8 cellular contexts compared by ENCODE assay signal in genomic region chr6:10404799-10405524, GRCh38. TPM values are rescaled to one million over a fixed set of nuclear protein-coding genes. Genes with fewer than 3 reads are reported as not detected.
DNase-seq lines count a peak whose midpoint lies in the region; FAIRE-seq and TF ChIP-seq lines count a peak whose summit lies in the region.

No MANE protein-coding gene starts in this region.

- H3K9me3 Mint-ChIP-seq in Caco-2 (ENCODE audit: unreplicated experiment): no peaks in the 10 kb centered on the region
- H3K9me3 Mint-ChIP-seq in nephron: peaks cover 7% of the 10 kb centered on the region

- TF ChIP-seq CTCF in Caco-2 (IDR thresholded peaks at IDR 0.05; ENCODE audit: insufficient read depth in 1 of 2, low read depth in 1 of 2, low read length in 1 of 2, severe bottlenecking in 1 of 2, unreplicated experiment in 1 of 2): no peak
- TF ChIP-seq CTCF in bronchial epithelial cell (IDR thresholded peaks at IDR 0.05; ENCODE audit: insufficient read depth, low read length, severe bottlenecking): no peak
- TF ChIP-seq CTCF in nephron (IDR thresholded peaks at IDR 0.05; ENCODE audit: unreplicated experiment in 3 of 3): no peak

- TSS peak; percentile 82 for BruUV-seq in Caco-2 (replicated peaks; lab: Mats Ljungman, UMichigan)

- CTCF ChIA-PET in Caco-2 (lab: Charles Lee): interaction anchor here (0.5 to 2.8 kb wide), 4 partner anchors 10 to 30 kb away, joined by 3 to 19 read pairs (median 4); partner anchors contain the start of gene TFAP2A

- peak overlapping the region; percentile 83 for H3K4me3 Mint-ChIP-seq in Caco-2 (ENCODE audit: unreplicated experiment)
- peak overlapping the region; percentile 91 to 92 (median 92) for H3K4me3 Mint-ChIP-seq in nephron

- peaks cover 25% of the 10 kb centered on the region for H3K4me1 Mint-ChIP-seq in Caco-2 (ENCODE audit: low read depth, unreplicated experiment)
- H3K4me1 Mint-ChIP-seq in nephron: peaks cover 9% of the 10 kb centered on the region

- intact Hi-C loops in Caco-2 (cut with micrococcal nuclease; ENCODE audit: unreplicated experiment): loop anchor here (5.0 to 10.0 kb wide), 4 partner anchors 53 to 860 kb away; no protein-coding TSS in a partner anchor

- H3K4me3 ChIP-seq in Caco-2 (ENCODE audit: low read depth, low read length) (peak overlapping the region; percentile 65), bronchial epithelial cell (ENCODE audit: low read depth, low read length) (peak overlapping the region; percentile 40)

- no peaks in the 10 kb centered on the region for H3K9me3 ChIP-seq in Caco-2

- peaks cover 22% of the 10 kb centered on the region for H3K4me1 ChIP-seq in Caco-2

- H3K27ac Mint-ChIP-seq in Caco-2 (ENCODE audit: unreplicated experiment) (peak overlapping the region; percentile 89), nephron (peak overlapping the region in 2 of 3 experiments; percentile 82 to 92)

- H3K36me3 Mint-ChIP-seq in Caco-2 (ENCODE audit: insufficient read depth, unreplicated experiment) (peaks cover 26% of the 10 kb centered on the region), nephron (ENCODE audit: low read depth) (peaks cover 5% of the 10 kb centered on the region)

- POLR2A ChIA-PET in Caco-2 (lab: Charles Lee): interaction anchor here (1.0 to 1.4 kb wide), 3 partner anchors 9 to 372 kb away, joined by 5 to 14 read pairs (median 6); partner anchors contain the start of gene TFAP2A

- H3K27me3 Mint-ChIP-seq in Caco-2 (ENCODE audit: insufficient read depth, unreplicated experiment) (no peaks in the 10 kb centered on the region), nephron (ENCODE audit: low read depth) (peaks cover 99% of the 10 kb centered on the region)

- H3K36me3 ChIP-seq in Caco-2 (ENCODE audit: control insufficient read depth, insufficient read depth, low read length) (no peaks in the 10 kb centered on the region), bronchial epithelial cell (ENCODE audit: control insufficient read depth, insufficient read depth, low read length) (peaks cover 16% of the 10 kb centered on the region)

- peak; percentile 26 for FAIRE-seq in HTR-8/SVneo (lab: Jason Lieb, UNC)
- no peak for FAIRE-seq in bronchial epithelial cell (lab: Jason Lieb, UNC)

- DNase-seq in Caco-2 (peak in 1 of 2 experiments; percentile 43), HTR-8/SVneo (ENCODE audit: insufficient read length, low spot score) (no peak), bronchial epithelial cell (ENCODE audit: low read depth) (peak; percentile 41), MV-4-11 (lab: John Stamatoyannopoulos, UW) (no peak), kidney glomerular epithelial cell (lab: John Stamatoyannopoulos, UW) (no peak), T1000 (lab: John Stamatoyannopoulos, UW) (no peak), SKM-1 treated with dmso at 0.1 percent for 144 hours (lab: John Stamatoyannopoulos, UW; ENCODE audit: unreplicated experiment) (no peak)

- H3K27me3 ChIP-seq in Caco-2 (replicated peaks; ENCODE audit: control insufficient read depth, insufficient read depth, low read length) (no peaks in the 10 kb centered on the region), bronchial epithelial cell (ENCODE audit: control insufficient read depth, insufficient read depth, low read length) (no peaks in the 10 kb centered on the region)

RNA-seq across cellular contexts. Expression of gene TFAP2A, which starts 9.9 kb away (rescaled TPM):
- total RNA-seq in Caco-2 (2022) (6.3 and 8.7 TPM in 2 replicates), bronchial epithelial cell (3.4 and 6.3 TPM in 2 replicates)
